Comparison of ENCODE assay signal across 8 cellular contexts in the genomic region with DNA sequence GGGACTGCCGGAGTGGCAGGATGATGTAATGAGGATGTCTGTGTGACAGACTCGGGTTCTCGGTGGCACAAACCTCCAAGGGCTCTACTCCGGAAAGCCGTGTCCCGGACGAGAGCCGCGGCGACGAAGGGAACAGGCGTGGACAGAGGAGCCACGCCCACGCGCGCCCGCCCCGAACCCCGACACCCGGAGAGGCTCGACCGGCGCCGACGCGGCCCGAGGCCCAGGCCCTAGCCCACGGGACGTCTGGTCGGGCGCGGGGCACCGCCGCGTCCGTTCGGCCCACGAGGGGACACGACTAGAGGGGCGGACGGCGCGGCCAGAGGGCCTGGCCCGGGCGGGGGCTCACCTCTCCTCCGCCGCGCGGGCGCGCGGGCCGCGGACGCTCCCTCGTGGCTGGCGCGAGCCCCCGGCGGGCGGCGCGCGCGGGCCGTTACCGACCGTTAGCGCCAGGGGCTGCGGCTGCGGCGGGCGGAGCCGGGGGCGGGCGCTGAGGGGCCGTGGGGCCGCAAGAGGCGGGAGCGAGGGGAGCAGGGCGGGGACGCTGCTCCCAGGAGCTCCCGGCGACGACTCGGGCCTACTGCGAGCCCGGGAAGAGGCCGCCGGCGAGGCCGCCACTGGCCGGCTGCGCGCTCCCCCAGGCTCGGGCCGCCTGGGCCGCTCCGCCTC. TPM values are rescaled to one million over a fixed set of nuclear protein-coding genes. Genes with fewer than 3 reads are reported as not detected.
DNase-seq lines count a peak whose midpoint lies in the region; ATAC-seq, FAIRE-seq and TF ChIP-seq lines count a peak whose summit lies in the region.

No MANE protein-coding gene starts in this region.

- H3K27me3 ChIP-seq in PC-3 (ENCODE audit: low read length): peaks cover 68% of the 10 kb centered on the region

- no peak overlapping the region for H3K27ac ChIP-seq in PC-3 (ENCODE audit: low read length)

- FAIRE-seq in HTR-8/SVneo (lab: Jason Lieb, UNC): no peak

- H3K4me3 Mint-ChIP-seq in Calu3 (ENCODE audit: low read depth, unreplicated experiment): peak overlapping the region; percentile 95
- peak overlapping the region; percentile 92 to 99 (median 93) for H3K4me3 Mint-ChIP-seq in brain

- H3K27ac Mint-ChIP-seq in Calu3 (ENCODE audit: unreplicated experiment): peak overlapping the region; percentile 84
- peak overlapping the region in 4 of 5 experiments; percentile 88 to 99 (median 97) for H3K27ac Mint-ChIP-seq in brain

- H3F3A ChIP-seq in PC-3 (ENCODE audit: low read length, unreplicated experiment): no peaks in the 10 kb centered on the region

- H3K4me1 ChIP-seq in PC-3 (ENCODE audit: insufficient read depth, low read length): 0 out of 2 replicates have a peak, but pooled peaks cover 9% of the 10 kb centered on the region

- H3K36me3 Mint-ChIP-seq in Calu3 (ENCODE audit: insufficient read depth, unreplicated experiment): peaks cover 51% of the 10 kb centered on the region
- H3K36me3 Mint-ChIP-seq in brain: peaks cover 10% of the 10 kb centered on the region

- H3K36me3 ChIP-seq in PC-3 (ENCODE audit: low read depth, low read length): no peaks in the 10 kb centered on the region

- CTCF ChIA-PET in Calu3 (lab: Charles Lee) (interaction anchor here (0.8 kb wide), 2 partner anchors 296 to 1379 kb away, joined by 3 to 4 read pairs; no protein-coding TSS in a partner anchor), PC-3 (lab: Charles Lee) (no interaction called here)

- H3K79me2 ChIP-seq in PC-3 (ENCODE audit: low read length): no peaks in the 10 kb centered on the region

- H3K9me3 Mint-ChIP-seq in Calu3 (ENCODE audit: low read depth, unreplicated experiment): no peaks in the 10 kb centered on the region
- peaks cover 0 to 2% (median 0%) of the 10 kb centered on the region in 5 experiments for H3K9me3 Mint-ChIP-seq in brain

- H3K9ac ChIP-seq in PC-3 (ENCODE audit: low read length): no peak overlapping the region

- H3K4me1 Mint-ChIP-seq in Calu3 (ENCODE audit: low read depth, unreplicated experiment): peaks cover 18% of the 10 kb centered on the region
- peaks cover 48% of the 10 kb centered on the region for H3K4me1 Mint-ChIP-seq in brain

- POLR2A ChIA-PET in PC-3 (lab: Charles Lee; ENCODE audit: unreplicated experiment): no interaction called here

- BruUV-seq in Calu3 (replicated peaks; lab: Mats Ljungman, UMichigan): no TSS peak
- BruUV-seq in PC-3 (replicated peaks; lab: Mats Ljungman, UMichigan): no TSS peak

- no peaks in the 10 kb centered on the region for H3K9me3 ChIP-seq in PC-3 (ENCODE audit: low read length)

- ATAC-seq in GM19324 (IDR thresholded peaks at IDR 0.05; ENCODE audit: low FRiP score, unreplicated experiment) (peak; percentile 64), HG03196 (IDR thresholded peaks at IDR 0.05; ENCODE audit: unreplicated experiment) (peak; percentile 49), PC-3 (no peak; the same call in 1 of the 2 replicates)

- intact Hi-C loops in Calu3 (cut with micrococcal nuclease; ENCODE audit: unreplicated experiment) (loop anchor here (10.0 kb wide), 1 partner anchor 644 kb away; a partner anchor contains a TSS), PC-3 (cut with micrococcal nuclease) (no loop called here)

- TF ChIP-seq CTCF in Calu3 (IDR thresholded peaks at IDR 0.05; ENCODE audit: unreplicated experiment) (no peak), PC-3 (conservative IDR thresholded peaks at IDR 0.05; ENCODE audit: low read depth, low read length) (no peak), brain (conservative IDR thresholded peaks at IDR 0.05) (no peak)

- H4K20me1 ChIP-seq in PC-3 (ENCODE audit: low read length): no peaks in the 10 kb centered on the region

- DNase-seq in Calu3: peak; percentile 69
- DNase-seq in PC-3: no peak
- DNase-seq in iris pigment epithelial cell (ENCODE audit: low read depth): peak; percentile 16
- peak; percentile 33 to 36 for DNase-seq in stimulated activated CD4-positive, alpha-beta T cell treated with anti-CD3 and anti-CD28 coated beads, Interleukin-4, amount 100 ng/mL, for 4 hours
- no peak for DNase-seq in HTR-8/SVneo (ENCODE audit: insufficient read length, low spot score)

- no peaks in the 10 kb centered on the region for H3K9me2 ChIP-seq in PC-3 (replicated peaks; ENCODE audit: low read length)

- H2AFZ ChIP-seq in PC-3 (ENCODE audit: low read length): no peak overlapping the region

- H3K27me3 Mint-ChIP-seq in Calu3 (ENCODE audit: unreplicated experiment) (no peaks in the 10 kb centered on the region), brain (peaks cover 70% of the 10 kb centered on the region)

- H3K4me3 ChIP-seq in PC-3 (ENCODE audit: low read length): peak overlapping the region; percentile 52; the same call in 1 of the 2 replicates

- H3K4me2 ChIP-seq in PC-3 (ENCODE audit: low read length): peak overlapping the region; percentile 70

RNA-seq across cellular contexts. Expression of a gene that starts 2.1 kb away (rescaled TPM):
- total RNA-seq in Calu3 (2022) (1.9 and 2.5 TPM in 2 replicates), PC-3 (2014; rRNA removed) (0.22 TPM in 1 of 2 replicates, not detected in the other)
- polyA plus RNA-seq in brain (ENCODE audit: insufficient read depth, low read depth, low replicate concordance): 7.9 TPM

Comparison
In these comparisons a context has a peak if more than half of its experiments do, and no peak if none do; other contexts are left out.
1. DNase-seq: peak in Calu3 (single experiment), iris pigment epithelial cell (single experiment) and stimulated activated CD4-positive, alpha-beta T cell treated with anti-CD3 and anti-CD28 coated beads, Interleukin-4, amount 100 ng/mL, for 4 hours (2 of 2); none in PC-3 (single experiment) and HTR-8/SVneo (single experiment).